8 cellular contexts compared by ENCODE assay signal in the genomic region with DNA sequence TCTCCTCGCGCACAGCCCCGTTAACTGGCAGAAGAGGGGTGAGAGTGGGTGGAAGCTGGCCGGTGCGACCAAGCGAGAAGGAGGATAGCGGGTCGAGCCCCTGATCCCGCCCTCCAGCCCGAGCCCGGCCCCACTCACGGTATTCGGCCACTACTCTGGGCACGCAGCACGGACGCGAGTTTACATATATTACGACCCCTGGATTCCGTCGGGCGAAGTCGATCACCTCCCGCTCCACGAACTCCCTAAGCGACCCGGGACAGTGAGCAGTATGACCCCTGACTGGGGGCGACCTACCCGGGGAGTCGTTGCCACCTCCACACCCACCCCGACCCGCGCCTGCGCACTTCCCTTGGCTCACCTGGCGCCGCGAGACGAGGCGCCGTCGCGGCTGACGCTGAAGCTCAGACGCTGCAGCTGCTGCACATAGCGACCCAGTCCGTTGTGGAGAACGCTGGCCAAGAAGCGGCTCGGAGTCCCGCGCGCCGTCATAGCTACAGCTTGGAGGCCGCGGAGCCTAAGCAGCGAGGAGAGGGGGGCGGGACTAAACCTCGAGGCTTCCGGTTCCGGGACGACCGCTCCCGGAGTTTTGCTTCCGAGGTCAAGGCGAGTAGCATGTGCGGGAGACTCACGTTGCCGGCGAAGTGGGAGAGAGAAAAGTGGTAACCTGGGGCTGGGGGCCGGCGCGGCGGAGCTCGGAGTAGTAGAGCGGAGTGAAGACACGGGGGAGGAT. TPM values are rescaled to one million over a fixed set of nuclear protein-coding genes. Genes with fewer than 3 reads are reported as not detected.
DNase-seq lines count a peak whose midpoint lies in the region; ATAC-seq, FAIRE-seq and TF ChIP-seq lines count a peak whose summit lies in the region.

A gene (minus strand): TSS at position 546 of the 733 bp plus-strand sequence. CDS start 54 bp downstream, at position 492.
A gene (plus strand): TSS at position 592 of the 733 bp plus-strand sequence. CDS start 668 bp downstream, outside the sequence.

- H3K36me3 ChIP-seq in uterus, result no peaks in the 10 kb centered on the region

- H3K27me3 ChIP-seq in right cardiac atrium (ENCODE audit: control insufficient read depth, insufficient read depth), result no peaks in the 10 kb centered on the region
- no peaks in the 10 kb centered on the region for H3K27me3 ChIP-seq in uterus

- H3K9me3 ChIP-seq in right cardiac atrium (ENCODE audit: control insufficient read depth, low read length), result no peaks in the 10 kb centered on the region
- H3K9me3 ChIP-seq in uterus, result no peaks in the 10 kb centered on the region

- FAIRE-seq in GM12892 (lab: Jason Lieb, UNC), result peak; percentile 98

- intact Hi-C loops in right cardiac atrium (cut with DNase I), result no loop called here
- intact Hi-C loops in uterus (cut with DNase I; ENCODE audit: low total_unique reads), result no loop called here

- H3K4me3 ChIP-seq in right cardiac atrium (ENCODE audit: low read length) (peak within 1 kb of the TSS; percentile 51), uterus (peak within 1 kb of the TSS; percentile 87 to 88)

- TF ChIP-seq CTCF in uterus (IDR thresholded peaks at IDR 0.05), result no peak

- H3K4me3 Mint-ChIP-seq in T-helper 2 cell treated with Interferon-gamma antibody and Interleukin-4, amounts not matched to agents 5 μg/mL and 100 μg/mL, for 36 hours, result peak within 1 kb of the TSS; percentile 96

- no peaks in the 10 kb centered on the region for H3K27me3 Mint-ChIP-seq in T-helper 2 cell treated with Interferon-gamma antibody and Interleukin-4, amounts not matched to agents 5 μg/mL and 100 μg/mL, for 36 hours (ENCODE audit: low read depth)

- peak; percentile 83; the same call in 1 of the 2 replicates for TF ChIP-seq POLR2A in GM12892 (IDR thresholded peaks at IDR 0.05; ENCODE audit: low read depth, low read length)
- TF ChIP-seq POLR2A in uterus (IDR thresholded peaks at IDR 0.05), result peak; percentile 24 to 55

- peaks cover 10% of the 10 kb centered on the region for H3K4me1 ChIP-seq in right cardiac atrium (ENCODE audit: control insufficient read depth, insufficient read depth, low read length)
- peaks cover 6 to 20% of the 10 kb centered on the region in 2 donors for H3K4me1 ChIP-seq in uterus

- peak; percentile 94 for DNase-seq in GM12892 (ENCODE audit: insufficient read length)
- DNase-seq in NCI-H128 (lab: John Stamatoyannopoulos, UW; ENCODE audit: unreplicated experiment), result peak; percentile 24
- DNase-seq in T-helper 2 cell treated with Interferon-gamma antibody and Interleukin-4, amounts not matched to agents 5 μg/mL and 100 μg/mL, for 36 hours (ENCODE audit: low spot score), result peak; percentile 82
- DNase-seq in anterior cingulate cortex (lab: John Stamatoyannopoulos, UW), result peak; percentile 24 to 92 (median 80)
- DNase-seq in right cardiac atrium, result peak; percentile 87 to 94 (median 93)
- no peak for DNase-seq in pulmonary artery endothelial cell (ENCODE audit: low read depth, low spot score)
- DNase-seq in uterus, result peak; percentile 83 to 85

- H3K36me3 Mint-ChIP-seq in T-helper 2 cell treated with Interferon-gamma antibody and Interleukin-4, amounts not matched to agents 5 μg/mL and 100 μg/mL, for 36 hours (ENCODE audit: low read depth), result peaks cover 26% of the 10 kb centered on the region

- H3K27ac ChIP-seq in right cardiac atrium (ENCODE audit: low read length), result peak within 1 kb of the TSS; percentile 46
- H3K27ac ChIP-seq in uterus, result peak within 1 kb of the TSS; percentile 76 to 77

- ATAC-seq in HG02610 (IDR thresholded peaks at IDR 0.05; ENCODE audit: unreplicated experiment), result peak; percentile 88
- ATAC-seq in right cardiac atrium, result peak; percentile 87 to 90

- WGBS in right cardiac atrium, result 1% methylated on average over 75 of the region's 75 CpGs

- H3K27ac Mint-ChIP-seq in T-helper 2 cell treated with Interferon-gamma antibody and Interleukin-4, amounts not matched to agents 5 μg/mL and 100 μg/mL, for 36 hours, result peak within 1 kb of the TSS; percentile 84

- H3K9me3 Mint-ChIP-seq in T-helper 2 cell treated with Interferon-gamma antibody and Interleukin-4, amounts not matched to agents 5 μg/mL and 100 μg/mL, for 36 hours, result no peaks in the 10 kb centered on the region

- H3K4me1 Mint-ChIP-seq in T-helper 2 cell treated with Interferon-gamma antibody and Interleukin-4, amounts not matched to agents 5 μg/mL and 100 μg/mL, for 36 hours (ENCODE audit: low read depth), result peaks cover 20% of the 10 kb centered on the region

RNA-seq across cellular contexts. Expression of the first gene that starts in this region (rescaled TPM):
- polyA plus RNA-seq in GM12892 (2012; ENCODE audit: missing spikeins), result 59.4 TPM
- 10 to 100 TPM; 47.2 to 62.6 (median 60.6) TPM for total RNA-seq in right cardiac atrium
- polyA plus RNA-seq in right cardiac atrium, result 90.6 TPM
- total RNA-seq in pulmonary artery endothelial cell, result 53.4 and 69.3 TPM in 2 replicates
- 100 to 1,000 TPM in 1 of 4 donors, 10 to 100 TPM in 3; 36.9 to 134 (median 51.8) TPM for total RNA-seq in uterus

RNA-seq across cellular contexts. Expression of the second gene that starts in this region (rescaled TPM):
- polyA plus RNA-seq in GM12892 (2012; ENCODE audit: missing spikeins), result 13.5 TPM
- total RNA-seq in right cardiac atrium (1 to 10 TPM; 4.3 to 7.5 (median 5.2) TPM), pulmonary artery endothelial cell (12.5 and 13.7 TPM in 2 replicates), uterus (10 to 100 TPM in 1 of 4 donors, 1 to 10 TPM in 2, under 1 TPM in 1; 0.51 to 11.8 (median 6.2) TPM)
- 4.4 TPM for polyA plus RNA-seq in right cardiac atrium
